In genomic region chr17:41415411-41415810, GRCh38 we compare ENCODE assay signal across 23 cellular contexts. TPM values are rescaled to one million over a fixed set of nuclear protein-coding genes. Genes with fewer than 3 reads are reported as not detected.
"Had no signal": no experiment of that assay in that cellular context is flagged by ENCODE, and none has a peak within 500 bp of the region (broad histone marks: within the 10 kb centered on the region; RNA-seq: fewer than 3 reads in every experiment).

No MANE protein-coding gene starts in this region.

- DNase-seq: activated CD4-positive, alpha-beta T cell treated with anti-CD3 and anti-CD28 coated beads, Interleukin-2, amount 50 U/mL, for 4 hours; activated CD4-positive, CD25-positive, alpha-beta regulatory T cell treated with anti-CD3 and anti-CD28 coated beads, Interleukin-2, amount 50 U/mL, for 72 hours; activated CD8-positive, alpha-beta memory T cell treated with anti-CD3 and anti-CD28 coated beads, Interleukin-2, amount 10 ng/mL, durations not matched to agents 7 days and 5 days; activated naive CD4-positive, alpha-beta T cell treated with anti-CD3 and anti-CD28 coated beads for 36 hours; activated naive CD8-positive, alpha-beta T cell treated with anti-CD3 and anti-CD28 coated beads, Interleukin-2, amount 50 U/mL, for 24 hours; activated T-cell treated with anti-CD3 and anti-CD28 coated beads, Interleukin-2, amount 50 U/mL, for 1 hour; colonic mucosa; left ventricle myocardium inferior; nucleus accumbens; posterior cingulate gyrus; right cardiac atrium; small intestine; stimulated activated naive CD8-positive, alpha-beta T cell treated with anti-CD3 and anti-CD28 coated beads, Interleukin-15, Interleukin-2, amounts not matched to agents 100 U/mL and 50 U/mL, for 24 hours had no signal

- H3K27ac ChIP-seq: colonic mucosa, left ventricle myocardium inferior had no signal

- H3K27me3 ChIP-seq: colonic mucosa, hepatocyte had no signal

- H3K4me2 ChIP-seq: hepatocyte had no signal

- H3K4me3 ChIP-seq: colonic mucosa, hepatocyte, left ventricle myocardium inferior had no signal

- H3K9me3 ChIP-seq: colonic mucosa had no signal

- H3K9me3 Mint-ChIP-seq: activated naive CD4-positive, alpha-beta T cell treated with anti-CD3 and anti-CD28 coated beads for 36 hours; activated naive CD8-positive, alpha-beta T cell treated with anti-CD3 and anti-CD28 coated beads, Interleukin-2, amount 50 U/mL, for 24 hours; activated T-helper 2 cell treated with anti-CD3 and anti-CD28 coated beads, Interferon-gamma antibody, Interleukin-2, Interleukin-4, amounts not matched to agents 10 μg/mL and 5 μg/mL and 100 μg/mL, durations not matched to agents 14 hours and 24 hours and 36 hours; memory B cell; nephron had no signal

- H2AFZ ChIP-seq: hepatocyte had no signal

- H3K4me1 ChIP-seq: colonic mucosa had no signal

- H3K27me3 Mint-ChIP-seq: activated naive CD8-positive, alpha-beta T cell treated with anti-CD3 and anti-CD28 coated beads, Interleukin-2, amount 50 U/mL, for 24 hours had no signal

- H3K27ac Mint-ChIP-seq: activated CD8-positive, alpha-beta memory T cell treated with anti-CD3 and anti-CD28 coated beads, Interleukin-2, amount 10 ng/mL, durations not matched to agents 7 days and 5 days; activated naive CD4-positive, alpha-beta T cell treated with anti-CD3 and anti-CD28 coated beads for 36 hours; activated naive CD8-positive, alpha-beta T cell treated with anti-CD3 and anti-CD28 coated beads, Interleukin-2, amount 50 U/mL, for 24 hours; activated T-helper 2 cell treated with anti-CD3 and anti-CD28 coated beads, Interferon-gamma antibody, Interleukin-2, Interleukin-4, amounts not matched to agents 10 μg/mL and 5 μg/mL and 100 μg/mL, durations not matched to agents 14 hours and 24 hours and 36 hours; memory B cell had no signal

- FAIRE-seq: small intestine had no signal

- ATAC-seq: activated CD8-positive, alpha-beta memory T cell treated with anti-CD3 and anti-CD28 coated beads, Interleukin-2, amount 10 ng/mL, durations not matched to agents 7 days and 5 days; activated naive CD8-positive, alpha-beta T cell treated with anti-CD3 and anti-CD28 coated beads, Interleukin-2, amount 50 U/mL, for 24 hours; esophagus mucosa; stimulated activated naive CD8-positive, alpha-beta T cell treated with anti-CD3 and anti-CD28 coated beads, Interleukin-15, Interleukin-2, amounts not matched to agents 100 U/mL and 50 U/mL, for 24 hours had no signal

- H3K79me2 ChIP-seq: hepatocyte had no signal

- H3K36me3 ChIP-seq: colonic mucosa, left ventricle myocardium inferior had no signal

- H3K4me1 Mint-ChIP-seq: activated CD8-positive, alpha-beta memory T cell treated with anti-CD3 and anti-CD28 coated beads, Interleukin-2, amount 10 ng/mL, durations not matched to agents 7 days and 5 days; activated naive CD8-positive, alpha-beta T cell treated with anti-CD3 and anti-CD28 coated beads, Interleukin-2, amount 50 U/mL, for 24 hours had no signal

- H3K36me3 Mint-ChIP-seq: activated CD8-positive, alpha-beta memory T cell treated with anti-CD3 and anti-CD28 coated beads, Interleukin-2, amount 10 ng/mL, durations not matched to agents 7 days and 5 days; memory B cell had no signal

- H3K4me3 Mint-ChIP-seq: activated CD8-positive, alpha-beta memory T cell treated with anti-CD3 and anti-CD28 coated beads, Interleukin-2, amount 10 ng/mL, durations not matched to agents 7 days and 5 days; activated naive CD4-positive, alpha-beta T cell treated with anti-CD3 and anti-CD28 coated beads for 36 hours; activated naive CD8-positive, alpha-beta T cell treated with anti-CD3 and anti-CD28 coated beads, Interleukin-2, amount 50 U/mL, for 24 hours; memory B cell; nephron had no signal

RNA-seq across cellular contexts. Expression of gene KRT37, which starts 9.0 kb away (rescaled TPM):
- total RNA-seq: activated CD8-positive, alpha-beta memory T cell treated with anti-CD3 and anti-CD28 coated beads, Interleukin-2, amount 10 ng/mL, durations not matched to agents 7 days and 5 days; activated naive CD4-positive, alpha-beta T cell treated with anti-CD3 and anti-CD28 coated beads for 36 hours; activated T-helper 2 cell treated with anti-CD3 and anti-CD28 coated beads, Interferon-gamma antibody, Interleukin-2, Interleukin-4, amounts not matched to agents 10 μg/mL and 5 μg/mL and 100 μg/mL, durations not matched to agents 14 hours and 24 hours and 36 hours; cardiac septum; colonic mucosa; esophagus mucosa; glomerular endothelial cell; hepatocyte; left ventricle myocardium inferior; right cardiac atrium; T-helper 1 cell treated with Interleukin-12 subunit alpha and Interleukin-12 subunit beta and Interleukin-4 antibody, amounts not matched to agents 30 ng/mL and 1 ng/mL, for 36 hours; temporal lobe; ureter had no signal
- polyA plus RNA-seq: hepatocyte, right cardiac atrium, small intestine had no signal

RNA-seq across cellular contexts. Expression of gene KRT31, which starts 18.0 kb away (rescaled TPM):
- total RNA-seq: activated CD8-positive, alpha-beta memory T cell treated with anti-CD3 and anti-CD28 coated beads, Interleukin-2, amount 10 ng/mL, durations not matched to agents 7 days and 5 days; activated naive CD4-positive, alpha-beta T cell treated with anti-CD3 and anti-CD28 coated beads for 36 hours; activated T-helper 2 cell treated with anti-CD3 and anti-CD28 coated beads, Interferon-gamma antibody, Interleukin-2, Interleukin-4, amounts not matched to agents 10 μg/mL and 5 μg/mL and 100 μg/mL, durations not matched to agents 14 hours and 24 hours and 36 hours; cardiac septum; colonic mucosa; glomerular endothelial cell; hepatocyte; left ventricle myocardium inferior; right cardiac atrium; T-helper 1 cell treated with Interleukin-12 subunit alpha and Interleukin-12 subunit beta and Interleukin-4 antibody, amounts not matched to agents 30 ng/mL and 1 ng/mL, for 36 hours; ureter had no signal
- polyA plus RNA-seq: hepatocyte, right cardiac atrium, small intestine had no signal

RNA-seq across cellular contexts. Expression of gene KRT38, which starts 25.4 kb away (rescaled TPM):
- total RNA-seq: activated CD8-positive, alpha-beta memory T cell treated with anti-CD3 and anti-CD28 coated beads, Interleukin-2, amount 10 ng/mL, durations not matched to agents 7 days and 5 days; activated naive CD4-positive, alpha-beta T cell treated with anti-CD3 and anti-CD28 coated beads for 36 hours; activated T-helper 2 cell treated with anti-CD3 and anti-CD28 coated beads, Interferon-gamma antibody, Interleukin-2, Interleukin-4, amounts not matched to agents 10 μg/mL and 5 μg/mL and 100 μg/mL, durations not matched to agents 14 hours and 24 hours and 36 hours; cardiac septum; colonic mucosa; esophagus mucosa; glomerular endothelial cell; hepatocyte; left ventricle myocardium inferior; right cardiac atrium; T-helper 1 cell treated with Interleukin-12 subunit alpha and Interleukin-12 subunit beta and Interleukin-4 antibody, amounts not matched to agents 30 ng/mL and 1 ng/mL, for 36 hours; temporal lobe; ureter had no signal
- polyA plus RNA-seq: hepatocyte, right cardiac atrium, small intestine had no signal

RNA-seq across cellular contexts. Expression of gene KRT34, which starts 33.3 kb away (rescaled TPM):
- total RNA-seq: activated CD8-positive, alpha-beta memory T cell treated with anti-CD3 and anti-CD28 coated beads, Interleukin-2, amount 10 ng/mL, durations not matched to agents 7 days and 5 days; activated naive CD4-positive, alpha-beta T cell treated with anti-CD3 and anti-CD28 coated beads for 36 hours; activated T-helper 2 cell treated with anti-CD3 and anti-CD28 coated beads, Interferon-gamma antibody, Interleukin-2, Interleukin-4, amounts not matched to agents 10 μg/mL and 5 μg/mL and 100 μg/mL, durations not matched to agents 14 hours and 24 hours and 36 hours; cardiac septum; colonic mucosa; left ventricle myocardium inferior; right cardiac atrium; T-helper 1 cell treated with Interleukin-12 subunit alpha and Interleukin-12 subunit beta and Interleukin-4 antibody, amounts not matched to agents 30 ng/mL and 1 ng/mL, for 36 hours; ureter had no signal
- polyA plus RNA-seq: hepatocyte, right cardiac atrium, small intestine had no signal

RNA-seq across cellular contexts. Expression of gene KRT33B, which starts 45.8 kb away (rescaled TPM):
- total RNA-seq: activated CD8-positive, alpha-beta memory T cell treated with anti-CD3 and anti-CD28 coated beads, Interleukin-2, amount 10 ng/mL, durations not matched to agents 7 days and 5 days; activated naive CD4-positive, alpha-beta T cell treated with anti-CD3 and anti-CD28 coated beads for 36 hours; activated T-helper 2 cell treated with anti-CD3 and anti-CD28 coated beads, Interferon-gamma antibody, Interleukin-2, Interleukin-4, amounts not matched to agents 10 μg/mL and 5 μg/mL and 100 μg/mL, durations not matched to agents 14 hours and 24 hours and 36 hours; cardiac septum; colonic mucosa; esophagus mucosa; glomerular endothelial cell; hepatocyte; left ventricle myocardium inferior; right cardiac atrium; T-helper 1 cell treated with Interleukin-12 subunit alpha and Interleukin-12 subunit beta and Interleukin-4 antibody, amounts not matched to agents 30 ng/mL and 1 ng/mL, for 36 hours; temporal lobe; ureter had no signal
- polyA plus RNA-seq: right cardiac atrium, small intestine had no signal
